In genomic region chr20:62652051-62652893, GRCh38 we compare ENCODE assay signal across 8 cellular contexts. TPM values are rescaled to one million over a fixed set of nuclear protein-coding genes. Genes with fewer than 3 reads are reported as not detected.
DNase-seq lines count a peak whose midpoint lies in the region; ATAC-seq and FAIRE-seq lines count a peak whose summit lies in the region.

No MANE protein-coding gene starts in this region.

- peak; percentile 64 for DNase-seq in GF-D8 (lab: John Stamatoyannopoulos, UW)
- peak; percentile 92 for DNase-seq in LHCN-M2 (ENCODE audit: low read depth)
- peak; percentile 37 to 44 for DNase-seq in activated CD8-positive, alpha-beta memory T cell treated with anti-CD3 and anti-CD28 coated beads for 1 hour (ENCODE audit: extremely low read depth in 1 of 2, low read depth in 1 of 2)
- DNase-seq in mesenteric fat pad (ENCODE audit: low spot score) = peak; percentile 97
- DNase-seq in stimulated activated CD8-positive, alpha-beta memory T cell treated with anti-CD3 and anti-CD28 coated beads, Interleukin-15, amount 100 ng/mL, for 1 hour (ENCODE audit: low read depth) = peak; percentile 37
- no peak for DNase-seq in NCI-H345 treated with DMSO at 0.1 percent for 48 hours (lab: John Stamatoyannopoulos, UW; ENCODE audit: unreplicated experiment)

- peak; percentile 97 for FAIRE-seq in endometrium (lab: Jason Lieb, UNC)

- peak; percentile 36 for ATAC-seq in GM21825 (IDR thresholded peaks at IDR 0.05; ENCODE audit: unreplicated experiment)

RNA-seq across cellular contexts. Expression of gene SLCO4A1, which starts 10.0 kb away (rescaled TPM):
- total RNA-seq in LHCN-M2 (2014; rRNA removed) = 0.06 and 0.17 TPM in 2 replicates
- polyA plus RNA-seq in LHCN-M2 (2012) = 0.04 TPM
- 44.4 TPM for total RNA-seq in mesenteric fat pad

RNA-seq across cellular contexts. Expression of gene NTSR1, which starts 56.4 kb away (rescaled TPM):
- total RNA-seq in LHCN-M2 (2014; rRNA removed) (0.77 and 0.98 TPM in 2 replicates), mesenteric fat pad (not detected)
- not detected for polyA plus RNA-seq in LHCN-M2 (2012)

Comparison
In these comparisons a context has a peak if more than half of its experiments do, and no peak if none do; other contexts are left out.
1. RNA of gene SLCO4A1, which starts 10.0 kb away (total RNA-seq): 44.4 TPM in mesenteric fat pad (single experiment); 0.06 to 0.17 TPM in LHCN-M2; every median in the first group is over 10 times any median in the second.